13 cellular contexts compared by ENCODE assay signal in the genomic region with DNA sequence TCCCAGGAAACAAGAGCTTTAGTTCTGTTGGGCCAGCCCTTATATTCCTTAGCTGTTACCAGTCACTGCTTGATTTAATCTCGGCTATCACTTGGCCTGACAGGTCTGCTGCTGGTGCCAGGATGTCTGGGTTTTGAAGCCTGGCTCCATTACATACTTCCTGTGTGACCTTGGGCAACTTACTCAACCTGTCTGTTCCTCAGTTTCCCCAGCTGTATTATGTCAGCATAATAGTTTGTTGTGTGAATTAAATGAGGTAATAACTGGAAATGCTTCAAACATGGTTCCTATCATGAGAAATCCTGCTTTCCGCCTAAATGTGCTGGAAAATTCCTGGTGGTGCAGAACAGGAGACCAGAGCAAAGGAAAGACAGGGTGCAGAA. TPM values are rescaled to one million over a fixed set of nuclear protein-coding genes. Genes with fewer than 3 reads are reported as not detected.
DNase-seq lines count a peak whose midpoint lies in the region; ATAC-seq and TF ChIP-seq lines count a peak whose summit lies in the region.
"Had no signal": no experiment of that assay in that cellular context is flagged by ENCODE, and none has a peak within 500 bp of the region (broad histone marks: within the 10 kb centered on the region; RNA-seq: fewer than 3 reads in every experiment).

No MANE protein-coding gene starts in this region.

- no CpG with 5 or more reads among the region's 2 CpGs for WGBS in H9 (ENCODE audit: extremely low coverage, insufficient read length, low lambda C conversion rate)

- H3K36me3 ChIP-seq in OCI-LY7 (ENCODE audit: insufficient read depth, low read length) (no peaks in the 10 kb centered on the region), skeletal muscle tissue (ENCODE audit: control insufficient read depth in 3 of 3, insufficient read depth in 3 of 3, low read length in 3 of 3) (no peaks in the 10 kb centered on the region)
- H3K36me3 ChIP-seq: SJSA1 had no signal

- H2AFZ ChIP-seq in H9 (ENCODE audit: low read length) (no peak overlapping the region), OCI-LY7 (ENCODE audit: low read length) (peak overlapping the region; percentile 47; the same call in 1 of the 2 replicates)

- H3K4me2 ChIP-seq in H9 (ENCODE audit: insufficient read depth, insufficient read length, low read length) (peak overlapping the region; percentile 36), OCI-LY7 (ENCODE audit: low read length) (peak overlapping the region; percentile 32; the same call in 1 of the 2 replicates)

- DNase-seq in H9: no peak
- no peak for DNase-seq in OCI-LY7 (ENCODE audit: low spot score)
- DNase-seq in left ventricle myocardium superior: no peak

- no peak overlapping the region for H4K91ac ChIP-seq in H9 (ENCODE audit: insufficient read length, low read depth, low read length)

- no peak overlapping the region; a peak in 2 of 7 replicates for H3K27ac Mint-ChIP-seq in H9
- H3K27ac Mint-ChIP-seq: activated naive CD4-positive, alpha-beta T cell treated with anti-CD3 and anti-CD28 coated beads, Interleukin-2, amount 50 U/mL, for 24 hours; type B pancreatic cell had no signal

- H4K20me1 ChIP-seq in H9 (ENCODE audit: control insufficient read depth, insufficient read depth, insufficient read length): no peaks in the 10 kb centered on the region
- no peaks in the 10 kb centered on the region for H4K20me1 ChIP-seq in OCI-LY7 (ENCODE audit: insufficient read depth, low read length)

- H3K27me3 ChIP-seq in H9 (ENCODE audit: insufficient read depth, low read length) (no peaks in the 10 kb centered on the region; the same call in 1 of the 2 replicates), skeletal muscle tissue (ENCODE audit: control insufficient read depth in 3 of 3, insufficient read depth in 3 of 3, low read length in 3 of 3) (peaks cover 0 to 5% (median 0%) of the 10 kb centered on the region in 3 donors)

- H3K4me3 ChIP-seq in OCI-LY7 (ENCODE audit: low read depth, low read length, poor library complexity, severe bottlenecking) (no peak overlapping the region), skeletal muscle tissue (ENCODE audit: low read length in 3 of 3) (peak overlapping the region; percentile 28 to 60 (median 47))
- H3K4me3 ChIP-seq: SJSA1 had no signal

- H2BK120ac ChIP-seq in H9 (ENCODE audit: low read depth, low read length, poor library complexity, severe bottlenecking): no peak overlapping the region

- no peak overlapping the region for H3K14ac ChIP-seq in H9 (ENCODE audit: insufficient read depth, low read length)

- TF ChIP-seq CTCF in H9 (conservative IDR thresholded peaks at IDR 0.05) (no peak), OCI-LY7 (conservative IDR thresholded peaks at IDR 0.05; ENCODE audit: low read length) (no peak)

- no peaks in the 10 kb centered on the region for H3K9me3 ChIP-seq in H9 (ENCODE audit: control insufficient read depth, low read depth, low read length)
- H3K9me3 ChIP-seq in OCI-LY7 (ENCODE audit: low read length): no peaks in the 10 kb centered on the region
- H3K9me3 ChIP-seq in skeletal muscle tissue (ENCODE audit: control insufficient read depth in 3 of 3, low read length in 3 of 3): no peaks in the 10 kb centered on the region
- H3K9me3 ChIP-seq: SJSA1 had no signal

- no peak overlapping the region for H3K18ac ChIP-seq in H9 (ENCODE audit: insufficient read length, low read depth, low read length)

- H3K4ac ChIP-seq in H9 (ENCODE audit: low read depth, low read length): no peak overlapping the region

- intact Hi-C loops in OCI-LY7 (cut with micrococcal nuclease; ENCODE audit: unreplicated experiment) (no loop called here), left ventricle myocardium superior (cut with micrococcal nuclease) (loop anchor here (10.0 kb wide), 1 partner anchor 54 kb away; a partner anchor contains a TSS)

- H4K8ac ChIP-seq in H9 (replicated peaks; ENCODE audit: insufficient read length, low read depth, low read length): no peak overlapping the region

- BruUV-seq in OCI-LY7 (replicated peaks; lab: Mats Ljungman, UMichigan): no TSS peak

- no peak overlapping the region for H3K9ac ChIP-seq in H9 (ENCODE audit: extremely low read depth, insufficient read length, low read length)
- H3K9ac ChIP-seq in skeletal muscle tissue (ENCODE audit: low read depth in 1 of 3, low read length in 3 of 3): peak overlapping the region; percentile 34 to 75 (median 39)

- CTCF ChIA-PET in OCI-LY7 (lab: Charles Lee; ENCODE audit: unreplicated experiment): no interaction called here

- H3K23ac ChIP-seq in H9 (ENCODE audit: insufficient read length, low read depth, low read length): no peak overlapping the region

- no peak overlapping the region for H2BK12ac ChIP-seq in H9 (ENCODE audit: insufficient read length, low read depth, low read length)

- H4K5ac ChIP-seq in H9 (ENCODE audit: insufficient read length, low read depth, low read length): no peak overlapping the region

- H3K79me1 ChIP-seq in H9 (ENCODE audit: insufficient read depth, low read depth, low read length, poor library complexity, severe bottlenecking): no peaks in the 10 kb centered on the region

- no peaks in the 10 kb centered on the region; a peak in 1 of 7 replicates for H3K36me3 Mint-ChIP-seq in H9 (ENCODE audit: insufficient read depth in 1 of 3, low read depth in 3 of 3)
- H3K36me3 Mint-ChIP-seq: activated naive CD4-positive, alpha-beta T cell treated with anti-CD3 and anti-CD28 coated beads, Interleukin-2, amount 50 U/mL, for 24 hours; type B pancreatic cell had no signal

- no peak overlapping the region for H3K27ac ChIP-seq in H9 (ENCODE audit: insufficient read length, low read depth, low read length)
- H3K27ac ChIP-seq in OCI-LY7 (ENCODE audit: low read depth, low read length, poor library complexity, severe bottlenecking): no peak overlapping the region
- H3K27ac ChIP-seq in skeletal muscle tissue (ENCODE audit: low read depth, low read length): peak overlapping the region; percentile 66
- H3K27ac ChIP-seq: SJSA1 had no signal

- H2AK5ac ChIP-seq in H9 (ENCODE audit: insufficient read length, low read length): no peak overlapping the region

- ATAC-seq in left ventricle myocardium superior: peak; percentile 13
- no peak for ATAC-seq in GM18519 (IDR thresholded peaks at IDR 0.05; ENCODE audit: low FRiP score, unreplicated experiment)
- no peak for ATAC-seq in GM21528 (IDR thresholded peaks at IDR 0.05; ENCODE audit: low FRiP score, unreplicated experiment)
- ATAC-seq in HG03520 (IDR thresholded peaks at IDR 0.05; ENCODE audit: unreplicated experiment): no peak
- ATAC-seq in GM21381 (IDR thresholded peaks at IDR 0.05; ENCODE audit: unreplicated experiment): no peak

- no peak overlapping the region for H3T11ph ChIP-seq in H9 (ENCODE audit: low read length)

- H3K23me2 ChIP-seq in H9 (ENCODE audit: insufficient read length, low read depth, low read length, poor library complexity, severe bottlenecking): no peaks in the 10 kb centered on the region

- H3K9me3 Mint-ChIP-seq in H9: no peaks in the 10 kb centered on the region
- H3K9me3 Mint-ChIP-seq: activated naive CD4-positive, alpha-beta T cell treated with anti-CD3 and anti-CD28 coated beads, Interleukin-2, amount 50 U/mL, for 24 hours; type B pancreatic cell had no signal

- H3K9me2 ChIP-seq in OCI-LY7 (ENCODE audit: insufficient read depth, low read length): no peaks in the 10 kb centered on the region

- H2BK5ac ChIP-seq in H9 (ENCODE audit: insufficient read length, low read length): no peak overlapping the region

- peaks cover 40% of the 10 kb centered on the region for H3K27me3 Mint-ChIP-seq in H9 (ENCODE audit: low read depth)

- H3K4me1 ChIP-seq in H9 (ENCODE audit: insufficient read depth, low read length): no peaks in the 10 kb centered on the region
- no peaks in the 10 kb centered on the region for H3K4me1 ChIP-seq in OCI-LY7 (ENCODE audit: insufficient read depth, low read length, poor library complexity, severe bottlenecking)
- peaks cover 10 to 43% (median 27%) of the 10 kb centered on the region in 3 donors for H3K4me1 ChIP-seq in skeletal muscle tissue (ENCODE audit: control insufficient read depth in 3 of 3, insufficient read depth in 3 of 3, low read length in 3 of 3)

- H3K4me3 Mint-ChIP-seq in H9: no peak overlapping the region

- POLR2A ChIA-PET in OCI-LY7 (lab: Charles Lee): no interaction called here

- H3K79me2 ChIP-seq in H9 (ENCODE audit: insufficient read depth, low read length) (no peaks in the 10 kb centered on the region), OCI-LY7 (ENCODE audit: insufficient read depth, low read depth, low read length) (no peaks in the 10 kb centered on the region)

- no peak overlapping the region for H2BK15ac ChIP-seq in H9 (ENCODE audit: low read depth, low read length)

- no peak overlapping the region for H3K56ac ChIP-seq in H9 (ENCODE audit: insufficient read length, low read depth, low read length)

- peaks cover 30% of the 10 kb centered on the region in 2 experiments for H3K4me1 Mint-ChIP-seq in H9
- H3K4me1 Mint-ChIP-seq: activated naive CD4-positive, alpha-beta T cell treated with anti-CD3 and anti-CD28 coated beads, Interleukin-2, amount 50 U/mL, for 24 hours had no signal

- no peak overlapping the region for H2BK20ac ChIP-seq in H9 (ENCODE audit: low read depth, low read length, poor library complexity, severe bottlenecking)

RNA-seq across cellular contexts. Expression of a gene that starts 50.6 kb away (rescaled TPM):
- not detected in 2 replicates for total RNA-seq in H9 (2021)
- total RNA-seq in OCI-LY7 (2014; rRNA removed; shearing (Covaris generic)): not detected in 2 replicates
- total RNA-seq in OCI-LY7 (2022): not detected in 2 replicates
- not detected for total RNA-seq in left ventricle myocardium superior
- not detected for total RNA-seq in skeletal muscle tissue
- total RNA-seq: Daoy, osteocyte, SJSA1 had no signal

RNA-seq across cellular contexts. Expression of a gene that starts 54.1 kb away (rescaled TPM):
- total RNA-seq in H9 (2021): 1.3 and 1.6 TPM in 2 replicates
- total RNA-seq in OCI-LY7 (2014; rRNA removed; shearing (Covaris generic)): 0.44 TPM in 1 of 2 replicates, not detected in the other
- total RNA-seq in OCI-LY7 (2022): not detected in 2 replicates
- total RNA-seq in left ventricle myocardium superior: 42.2 TPM
- total RNA-seq in skeletal muscle tissue: 4.7 TPM
